Comparison of ENCODE assay signal across 31 cellular contexts in genomic region chr2:186761814-186762213, GRCh38.
"Had no signal": no experiment of that assay in that cellular context is flagged by ENCODE, and none has a peak within 500 bp of the region (broad histone marks: within the 10 kb centered on the region; RNA-seq: fewer than 3 reads in every experiment).

No MANE protein-coding gene starts in this region.

- H3K9me3 ChIP-seq: ovary, psoas muscle, spleen, suprapubic skin, testis, tibial artery, transverse colon, upper lobe of right lung, uterus had no signal

- ATAC-seq: natural killer cell; psoas muscle; right cardiac atrium; sciatic nerve; stimulated activated memory B cell treated with anti-CD40 and anti-IgM and Interleukin-4, amounts not matched to agents 10 μg/mL and 1 μg/mL and 100 μg/mL, for 72 hours; stimulated activated naive CD8-positive, alpha-beta T cell treated with anti-CD3 and anti-CD28 coated beads, Interleukin-15, amount 100 ng/mL, for 72 hours; stimulated activated naive CD8-positive, alpha-beta T cell treated with anti-CD3 and anti-CD28 coated beads, Interleukin-15, Interleukin-2, amounts not matched to agents 100 U/mL and 50 U/mL, for 24 hours; upper lobe of right lung had no signal

- H3K27ac ChIP-seq: neural progenitor cell, parathyroid adenoma, psoas muscle, skin epidermis, spleen, suprapubic skin, testis, tibial artery, transverse colon, upper lobe of right lung, uterus had no signal

- H3K4me1 Mint-ChIP-seq: natural killer cell; stimulated activated memory B cell treated with anti-CD40 and anti-IgM and Interleukin-4, amounts not matched to agents 10 μg/mL and 1 μg/mL and 100 μg/mL, for 72 hours; stimulated activated naive CD8-positive, alpha-beta T cell treated with anti-CD3 and anti-CD28 coated beads, Interleukin-15, amount 100 ng/mL, for 72 hours had no signal

- H3K36me3 Mint-ChIP-seq: natural killer cell; stimulated activated memory B cell treated with anti-CD40 and anti-IgM and Interleukin-4, amounts not matched to agents 10 μg/mL and 1 μg/mL and 100 μg/mL, for 72 hours had no signal

- H3K4me3 Mint-ChIP-seq: natural killer cell; nephron; neural progenitor cell; stimulated activated memory B cell treated with anti-CD40 and anti-IgM and Interleukin-4, amounts not matched to agents 10 μg/mL and 1 μg/mL and 100 μg/mL, for 72 hours; stimulated activated naive CD8-positive, alpha-beta T cell treated with anti-CD3 and anti-CD28 coated beads, Interleukin-15, amount 100 ng/mL, for 72 hours; type B pancreatic cell had no signal

- H3K4me1 ChIP-seq: parathyroid adenoma, psoas muscle, spleen, suprapubic skin, testis, tibial artery, transverse colon, upper lobe of right lung, uterus had no signal

- H3K36me3 ChIP-seq: ovary, upper lobe of right lung, uterus had no signal

- H3K9me3 Mint-ChIP-seq: nephron, type B pancreatic cell had no signal

- H2AFZ ChIP-seq: neural progenitor cell, parathyroid adenoma had no signal

- H3K4me3 ChIP-seq: neural progenitor cell, ovary, psoas muscle, skin epidermis, smooth muscle cell, spleen, suprapubic skin, testis, tibial artery, transverse colon, upper lobe of right lung, uterus had no signal

- H3K27me3 ChIP-seq: neural progenitor cell, ovary, spleen, suprapubic skin, testis, tibial artery, transverse colon, upper lobe of right lung, uterus had no signal

- H3K9ac ChIP-seq: neural progenitor cell, parathyroid adenoma had no signal

- DNase-seq: natural killer cell; occipital lobe; ovary; posterior cingulate gyrus; psoas muscle; right cardiac atrium; spleen; stimulated activated CD4-positive, alpha-beta T cell treated with anti-CD3 and anti-CD28 coated beads, Interleukin-12 subunit alpha, Interleukin-12 subunit beta, amount 100 ng/mL, for 4 hours; stimulated activated CD4-positive, alpha-beta T cell treated with anti-CD3 and anti-CD28 coated beads, Interleukin-1b, Interleukin-23, amount 100 ng/mL, for 48 hours; stimulated activated CD4-positive, alpha-beta T cell treated with anti-CD3 and anti-CD28 coated beads, Interleukin-4, amount 100 ng/mL, for 1 hour; stimulated activated CD4-positive, alpha-beta T cell treated with anti-CD3 and anti-CD28 coated beads, Interleukin-4, amount 100 ng/mL, for 4 hours; stimulated activated CD8-positive, alpha-beta memory T cell treated with anti-CD3 and anti-CD28 coated beads, Interleukin-4, amount 100 ng/mL, for 48 hours; stimulated activated naive CD4-positive, alpha-beta T cell; stimulated activated naive CD8-positive, alpha-beta T cell treated with anti-CD3 and anti-CD28 coated beads, Interleukin-15, amount 100 ng/mL, for 72 hours; stimulated activated naive CD8-positive, alpha-beta T cell treated with anti-CD3 and anti-CD28 coated beads, Interleukin-15, Interleukin-2, amounts not matched to agents 100 U/mL and 50 U/mL, for 24 hours; substantia nigra; testis; tibial artery; transverse colon; upper lobe of right lung; uterus had no signal

- H3K4me2 ChIP-seq: neural progenitor cell, smooth muscle cell had no signal

- H3K27ac Mint-ChIP-seq: natural killer cell; neural progenitor cell; stimulated activated memory B cell treated with anti-CD40 and anti-IgM and Interleukin-4, amounts not matched to agents 10 μg/mL and 1 μg/mL and 100 μg/mL, for 72 hours; stimulated activated naive CD8-positive, alpha-beta T cell treated with anti-CD3 and anti-CD28 coated beads, Interleukin-15, amount 100 ng/mL, for 72 hours; type B pancreatic cell had no signal

- H3K27me3 Mint-ChIP-seq: progenitor cell of endocrine pancreas; stimulated activated memory B cell treated with anti-CD40 and anti-IgM and Interleukin-4, amounts not matched to agents 10 μg/mL and 1 μg/mL and 100 μg/mL, for 72 hours; type B pancreatic cell had no signal
